In the genomic region with DNA sequence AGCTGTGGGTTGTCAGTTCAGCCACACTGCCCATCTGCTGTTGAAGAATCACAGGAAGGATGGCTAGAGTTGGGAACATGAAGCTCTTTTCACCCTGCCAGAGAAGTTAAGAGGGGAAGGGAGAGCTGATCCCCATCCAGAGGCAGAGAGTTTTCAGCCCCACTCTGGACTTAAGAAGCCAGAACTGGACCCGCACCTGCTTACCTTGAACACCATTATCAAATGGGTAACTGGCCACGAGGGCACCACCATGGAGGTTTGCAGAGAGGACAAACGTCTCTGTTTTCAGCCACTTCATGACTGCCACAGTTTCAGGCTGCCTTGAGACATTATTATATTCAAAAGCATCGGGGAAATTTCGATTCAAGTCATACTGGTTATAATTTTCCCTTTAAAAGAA, we compare ENCODE assay signal across 37 cellular contexts.
"Had no signal": no experiment of that assay in that cellular context is flagged by ENCODE, and none has a peak within 500 bp of the region (broad histone marks: within the 10 kb centered on the region; RNA-seq: fewer than 3 reads in every experiment).

No MANE protein-coding gene starts in this region.

- H3K36me3 Mint-ChIP-seq: activated naive CD4-positive, alpha-beta T cell treated with anti-CD3 and anti-CD28 coated beads, Interleukin-2, amount 10 ng/mL, durations not matched to agents 7 days and 5 days; activated naive CD8-positive, alpha-beta T cell treated with anti-CD3 and anti-CD28 coated beads for 36 hours; activated naive CD8-positive, alpha-beta T cell treated with anti-CD3 and anti-CD28 coated beads, Interleukin-2, amount 10 ng/mL, durations not matched to agents 7 days and 5 days; brain had no signal

- H3K9me3 Mint-ChIP-seq: activated naive CD4-positive, alpha-beta T cell treated with anti-CD3 and anti-CD28 coated beads for 36 hours; activated naive CD4-positive, alpha-beta T cell treated with anti-CD3 and anti-CD28 coated beads, Interleukin-2, amount 10 ng/mL, durations not matched to agents 7 days and 5 days; activated naive CD4-positive, alpha-beta T cell treated with anti-CD3 and anti-CD28 coated beads, Interleukin-2, amount 50 U/mL, for 24 hours; activated naive CD4-positive, alpha-beta T cell treated with anti-CD3 and anti-CD28 coated beads, Interleukin-2, amount 50 U/mL, for 72 hours; activated naive CD8-positive, alpha-beta T cell treated with anti-CD3 and anti-CD28 coated beads for 36 hours; activated naive CD8-positive, alpha-beta T cell treated with anti-CD3 and anti-CD28 coated beads, Interleukin-2, amount 10 ng/mL, durations not matched to agents 7 days and 5 days; activated naive CD8-positive, alpha-beta T cell treated with anti-CD3 and anti-CD28 coated beads, Interleukin-2, amount 50 U/mL, for 24 hours; activated T-cell treated with anti-CD3 and anti-CD28 coated beads, Interleukin-2, amount 50 U/mL, for 24 hours; activated T-cell treated with anti-CD3 and anti-CD28 coated beads, Interleukin-2, amount 50 U/mL, for 4 hours; activated T-cell treated with anti-CD3 and anti-CD28 coated beads, Interleukin-2, amount 50 U/mL, for 72 hours; activated T-helper 1 cell treated with anti-CD3 and anti-CD28 coated beads, Interleukin-12 subunit alpha, Interleukin-12 subunit beta, Interleukin-2, Interleukin-4 antibody, amounts not matched to agents 30 ng/mL and 10 ng/mL and 1 ng/mL, durations not matched to agents 14 hours and 24 hours and 36 hours; activated T-helper 17 cell treated with anti-CD3 and anti-CD28 coated beads, Interleukin-2, amount 50 U/mL, for 72 hours; activated T-helper 2 cell treated with anti-CD3 and anti-CD28 coated beads, Interferon-gamma antibody, Interleukin-2, Interleukin-4, amounts not matched to agents 10 μg/mL and 5 μg/mL and 100 μg/mL, durations not matched to agents 14 hours and 24 hours and 36 hours; brain; central memory CD8-positive, alpha-beta T cell had no signal

- DNase-seq: activated effector memory CD4-positive, alpha-beta T cell treated with anti-CD3 and anti-CD28 coated beads, Interleukin-2, amount 50 U/mL, for 16 hours; activated effector memory CD4-positive, alpha-beta T cell treated with Interleukin-2 at 50 U/mL for 16 hours; activated gamma-delta T cell; activated gamma-delta T cell treated with Interleukin-2 at 50 U/mL for 16 hours; activated naive CD4-positive, alpha-beta T cell treated with anti-CD3 and anti-CD28 coated beads for 36 hours; activated naive CD4-positive, alpha-beta T cell treated with anti-CD3 and anti-CD28 coated beads, Interleukin-2, amount 10 ng/mL, durations not matched to agents 7 days and 5 days; activated naive CD4-positive, alpha-beta T cell treated with anti-CD3 and anti-CD28 coated beads, Interleukin-2, amount 50 U/mL, for 16 hours; activated naive CD4-positive, alpha-beta T cell treated with Interleukin-2 at 50 U/mL for 16 hours; activated naive CD8-positive, alpha-beta T cell treated with anti-CD3 and anti-CD28 coated beads for 36 hours; activated naive CD8-positive, alpha-beta T cell treated with anti-CD3 and anti-CD28 coated beads, Interleukin-2, amount 10 ng/mL, durations not matched to agents 7 days and 5 days; activated naive CD8-positive, alpha-beta T cell treated with anti-CD3 and anti-CD28 coated beads, Interleukin-2, amount 50 U/mL, for 24 hours; activated T-cell treated with anti-CD3 and anti-CD28 coated beads, Interleukin-2, amount 50 U/mL, for 1 hour; activated T-cell treated with anti-CD3 and anti-CD28 coated beads, Interleukin-2, amount 50 U/mL, for 24 hours; activated T-cell treated with anti-CD3 and anti-CD28 coated beads, Interleukin-2, amount 50 U/mL, for 4 hours; activated T-cell treated with anti-CD3 and anti-CD28 coated beads, Interleukin-2, amount 50 U/mL, for 48 hours; activated T-cell treated with anti-CD3 and anti-CD28 coated beads, Interleukin-2, amount 50 U/mL, for 72 hours; adrenal gland; amniotic stem cell; amygdala; anterior cingulate cortex; aorta; body of pancreas; brain microvascular endothelial cell; caudate nucleus; central memory CD4-positive, alpha-beta T cell; cerebellar nuclear complex had no signal

- H3K4me3 Mint-ChIP-seq: activated naive CD4-positive, alpha-beta T cell treated with anti-CD3 and anti-CD28 coated beads for 36 hours; activated naive CD4-positive, alpha-beta T cell treated with anti-CD3 and anti-CD28 coated beads, Interleukin-2, amount 10 ng/mL, durations not matched to agents 7 days and 5 days; activated naive CD4-positive, alpha-beta T cell treated with anti-CD3 and anti-CD28 coated beads, Interleukin-2, amount 50 U/mL, for 24 hours; activated naive CD8-positive, alpha-beta T cell; activated naive CD8-positive, alpha-beta T cell treated with anti-CD3 and anti-CD28 coated beads for 36 hours; activated naive CD8-positive, alpha-beta T cell treated with anti-CD3 and anti-CD28 coated beads, Interleukin-2, amount 10 ng/mL, durations not matched to agents 7 days and 5 days; activated naive CD8-positive, alpha-beta T cell treated with anti-CD3 and anti-CD28 coated beads, Interleukin-2, amount 50 U/mL, for 24 hours; activated T-cell treated with anti-CD3 and anti-CD28 coated beads, Interleukin-2, amount 50 U/mL, for 24 hours; activated T-cell treated with anti-CD3 and anti-CD28 coated beads, Interleukin-2, amount 50 U/mL, for 4 hours; activated T-cell treated with anti-CD3 and anti-CD28 coated beads, Interleukin-2, amount 50 U/mL, for 72 hours; activated T-helper 1 cell treated with anti-CD3 and anti-CD28 coated beads, Interleukin-12 subunit alpha, Interleukin-12 subunit beta, Interleukin-2, Interleukin-4 antibody, amounts not matched to agents 30 ng/mL and 10 ng/mL and 1 ng/mL, durations not matched to agents 14 hours and 24 hours and 36 hours; activated T-helper 17 cell treated with anti-CD3 and anti-CD28 coated beads, Interleukin-2, amount 50 U/mL, for 72 hours; brain; central memory CD8-positive, alpha-beta T cell had no signal

- H3K4me1 ChIP-seq: adrenal gland, ascending aorta, body of pancreas, breast epithelium had no signal

- H3K4me3 ChIP-seq: adrenal gland, ascending aorta, body of pancreas, breast epithelium, cardiac muscle cell had no signal

- H3K36me3 ChIP-seq: adrenal gland, ascending aorta, brain microvascular endothelial cell, breast epithelium, cardiac muscle cell had no signal

- ATAC-seq: activated naive CD4-positive, alpha-beta T cell treated with anti-CD3 and anti-CD28 coated beads, Interleukin-2, amount 50 U/mL, for 72 hours; activated naive CD8-positive, alpha-beta T cell treated with anti-CD3 and anti-CD28 coated beads, Interleukin-2, amount 50 U/mL, for 24 hours; activated T-cell treated with anti-CD3 and anti-CD28 coated beads, Interleukin-2, amount 50 U/mL, for 4 hours; activated T-cell treated with anti-CD3 and anti-CD28 coated beads, Interleukin-2, amount 50 U/mL, for 72 hours; activated T-helper 17 cell treated with anti-CD3 and anti-CD28 coated beads, Interleukin-2, amount 50 U/mL, for 72 hours; body of pancreas had no signal

- H3K4me1 Mint-ChIP-seq: activated naive CD8-positive, alpha-beta T cell treated with anti-CD3 and anti-CD28 coated beads for 36 hours; activated naive CD8-positive, alpha-beta T cell treated with anti-CD3 and anti-CD28 coated beads, Interleukin-2, amount 50 U/mL, for 24 hours; activated T-helper 17 cell treated with anti-CD3 and anti-CD28 coated beads, Interleukin-2, amount 50 U/mL, for 72 hours; central memory CD8-positive, alpha-beta T cell had no signal

- H3K27ac ChIP-seq: adrenal gland, ascending aorta, body of pancreas, brain microvascular endothelial cell, breast epithelium, cardiac muscle cell had no signal

- H3K9me3 ChIP-seq: adrenal gland, ascending aorta, body of pancreas, breast epithelium had no signal

- H3K27me3 ChIP-seq: adrenal gland, ascending aorta, body of pancreas, brain microvascular endothelial cell, breast epithelium, cardiac muscle cell had no signal

- H3K27me3 Mint-ChIP-seq: activated naive CD4-positive, alpha-beta T cell treated with anti-CD3 and anti-CD28 coated beads, Interleukin-2, amount 10 ng/mL, durations not matched to agents 7 days and 5 days; activated naive CD4-positive, alpha-beta T cell treated with anti-CD3 and anti-CD28 coated beads, Interleukin-2, amount 50 U/mL, for 24 hours; activated naive CD8-positive, alpha-beta T cell treated with anti-CD3 and anti-CD28 coated beads, Interleukin-2, amount 10 ng/mL, durations not matched to agents 7 days and 5 days; activated naive CD8-positive, alpha-beta T cell treated with anti-CD3 and anti-CD28 coated beads, Interleukin-2, amount 50 U/mL, for 24 hours had no signal

- H3K27ac Mint-ChIP-seq: activated naive CD4-positive, alpha-beta T cell treated with anti-CD3 and anti-CD28 coated beads for 36 hours; activated naive CD4-positive, alpha-beta T cell treated with anti-CD3 and anti-CD28 coated beads, Interleukin-2, amount 10 ng/mL, durations not matched to agents 7 days and 5 days; activated naive CD4-positive, alpha-beta T cell treated with anti-CD3 and anti-CD28 coated beads, Interleukin-2, amount 50 U/mL, for 24 hours; activated naive CD4-positive, alpha-beta T cell treated with anti-CD3 and anti-CD28 coated beads, Interleukin-2, amount 50 U/mL, for 72 hours; activated naive CD8-positive, alpha-beta T cell; activated naive CD8-positive, alpha-beta T cell treated with anti-CD3 and anti-CD28 coated beads for 36 hours; activated naive CD8-positive, alpha-beta T cell treated with anti-CD3 and anti-CD28 coated beads, Interleukin-2, amount 10 ng/mL, durations not matched to agents 7 days and 5 days; activated naive CD8-positive, alpha-beta T cell treated with anti-CD3 and anti-CD28 coated beads, Interleukin-2, amount 50 U/mL, for 24 hours; activated T-cell treated with anti-CD3 and anti-CD28 coated beads, Interleukin-2, amount 50 U/mL, for 24 hours; activated T-cell treated with anti-CD3 and anti-CD28 coated beads, Interleukin-2, amount 50 U/mL, for 72 hours; activated T-helper 1 cell treated with anti-CD3 and anti-CD28 coated beads, Interleukin-12 subunit alpha, Interleukin-12 subunit beta, Interleukin-2, Interleukin-4 antibody, amounts not matched to agents 30 ng/mL and 10 ng/mL and 1 ng/mL, durations not matched to agents 14 hours and 24 hours and 36 hours; activated T-helper 17 cell treated with anti-CD3 and anti-CD28 coated beads, Interleukin-2, amount 50 U/mL, for 72 hours; activated T-helper 2 cell treated with anti-CD3 and anti-CD28 coated beads, Interferon-gamma antibody, Interleukin-2, Interleukin-4, amounts not matched to agents 10 μg/mL and 5 μg/mL and 100 μg/mL, durations not matched to agents 14 hours and 24 hours and 36 hours; brain had no signal
